8 cellular contexts compared by ENCODE assay signal in genomic region chr7:141975806-141976523, GRCh38. TPM values are rescaled to one million over a fixed set of nuclear protein-coding genes. Genes with fewer than 3 reads are reported as not detected.
DNase-seq lines count a peak whose midpoint lies in the region; ATAC-seq, FAIRE-seq and TF ChIP-seq lines count a peak whose summit lies in the region.

No MANE protein-coding gene starts in this region.

- H3K9me3 ChIP-seq in neutrophil (no peaks in the 10 kb centered on the region), testis (no peaks in the 10 kb centered on the region)

- peak; percentile 85 for TF ChIP-seq CTCF in neutrophil (IDR thresholded peaks at IDR 0.05)
- peak; percentile 56 to 68 (median 59) for TF ChIP-seq CTCF in testis (IDR thresholded peaks at IDR 0.05)

- H3K27me3 ChIP-seq in neutrophil (no peaks in the 10 kb centered on the region), testis (no peaks in the 10 kb centered on the region)

- DNase-seq in DMS114 treated with DMSO at 0.1 percent for 48 hours (lab: John Stamatoyannopoulos, UW; ENCODE audit: unreplicated experiment) = peak; percentile 61
- DNase-seq in Jurkat, Clone E6-1 (ENCODE audit: low read depth, low spot score) = peak; percentile 37
- peak; percentile 81 for DNase-seq in RPMI8226
- DNase-seq in activated T-helper 9 cell treated with anti-CD3 and anti-CD28 coated beads, Interleukin-2, amount 50 U/mL, for 16 hours (ENCODE audit: low read depth) = peak; percentile 37
- DNase-seq in frontal cortex (ENCODE audit: low spot score in 2 of 2) = peak; percentile 32 to 59
- peak; percentile 85 for DNase-seq in testis

- intact Hi-C loops in testis (cut with DNase I; ENCODE audit: low total_unique reads) = no loop called here

- peak overlapping the region; percentile 52 for H3K4me3 ChIP-seq in Jurkat, Clone E6-1 (ENCODE audit: low read length)
- peak overlapping the region; percentile 55 to 58 for H3K4me3 ChIP-seq in neutrophil (ENCODE audit: low read depth in 1 of 2, low read length in 1 of 2)
- H3K4me3 ChIP-seq in testis = peak overlapping the region; percentile 20 to 49

- FAIRE-seq in frontal cortex (lab: Jason Lieb, UNC) = no peak

- peak; percentile 77 for ATAC-seq in GM21576 (IDR thresholded peaks at IDR 0.05; ENCODE audit: unreplicated experiment)

- TF ChIP-seq POLR2A in testis (IDR thresholded peaks at IDR 0.05) = no peak

- H3K27ac ChIP-seq in neutrophil (peak overlapping the region; percentile 58), testis (no peak overlapping the region)

- H3K4me1 ChIP-seq in neutrophil (ENCODE audit: control insufficient read depth in 1 of 2, insufficient read depth in 1 of 2, low read depth in 1 of 2, low read length in 1 of 2) = peaks cover 44% of the 10 kb centered on the region in 2 experiments
- peaks cover 4% of the 10 kb centered on the region for H3K4me1 ChIP-seq in testis

- H3K36me3 ChIP-seq in neutrophil = no peaks in the 10 kb centered on the region
- H3K36me3 ChIP-seq in testis (ENCODE audit: low read depth, missing control alignments) = no peaks in the 10 kb centered on the region

- 13% methylated on average over 21 of the region's 21 CpGs for WGBS in testis, 2 donors

RNA-seq across cellular contexts. Expression of gene TAS2R38, which starts 2.4 kb away (rescaled TPM):
- not detected for polyA plus RNA-seq in Jurkat, Clone E6-1 (2012; ENCODE audit: insufficient read depth, insufficient read length)
- not detected for total RNA-seq in frontal cortex
- total RNA-seq in testis = not detected
- polyA plus RNA-seq in testis (ENCODE audit: insufficient read depth, low read depth, low replicate concordance) = not detected

RNA-seq across cellular contexts. Expression of gene MGAM, which starts 19.7 kb away (rescaled TPM):
- polyA plus RNA-seq in Jurkat, Clone E6-1 (2012; ENCODE audit: insufficient read depth, insufficient read length) = not detected
- total RNA-seq in frontal cortex (0.82 TPM), testis (1 to 10 TPM; 3.5 to 3.8 TPM)
- polyA plus RNA-seq in testis (ENCODE audit: insufficient read depth, low read depth, low replicate concordance) = 9.2 TPM

RNA-seq across cellular contexts. Expression of gene CLEC5A, which starts 29.2 kb away (rescaled TPM):
- polyA plus RNA-seq in Jurkat, Clone E6-1 (2012; ENCODE audit: insufficient read depth, insufficient read length) = not detected
- total RNA-seq in frontal cortex (not detected), testis (under 1 TPM; 0.31 to 0.74 TPM)
- polyA plus RNA-seq in testis (ENCODE audit: insufficient read depth, low read depth, low replicate concordance) = 0.70 TPM

RNA-seq across cellular contexts. Expression of gene OR9A4, which starts 59.8 kb away (rescaled TPM):
- polyA plus RNA-seq in Jurkat, Clone E6-1 (2012; ENCODE audit: insufficient read depth, insufficient read length) = not detected
- not detected for total RNA-seq in frontal cortex
- total RNA-seq in testis = under 1 TPM in 1 of 2 donors, not detected in 1; 0.25 TPM
- polyA plus RNA-seq in testis (ENCODE audit: insufficient read depth, low read depth, low replicate concordance) = not detected
